20 cellular contexts compared by ENCODE assay signal in genomic region chr20:13852321-13852720, GRCh38.
"Had no signal": no experiment of that assay in that cellular context is flagged by ENCODE, and none has a peak within 500 bp of the region (broad histone marks: within the 10 kb centered on the region; RNA-seq: fewer than 3 reads in every experiment).

No MANE protein-coding gene starts in this region.

- H3K4me1 ChIP-seq: body of pancreas, colonic mucosa, suprapubic skin had no signal

- H3K9me3 ChIP-seq: body of pancreas, colonic mucosa, gastrocnemius medialis, heart left ventricle, psoas muscle, suprapubic skin, upper lobe of right lung had no signal

- H3K4me3 ChIP-seq: body of pancreas, colonic mucosa, heart left ventricle, psoas muscle, suprapubic skin, upper lobe of right lung had no signal

- H3K36me3 Mint-ChIP-seq: activated naive CD8-positive, alpha-beta T cell; immature natural killer cell had no signal

- DNase-seq: activated CD4-positive, alpha-beta T cell treated with anti-CD3 and anti-CD28 coated beads, Interleukin-2, amount 10 ng/mL, durations not matched to agents 7 days and 5 days; activated CD8-positive, alpha-beta memory T cell treated with anti-CD3 and anti-CD28 coated beads, Interleukin-2, amount 50 U/mL, for 48 hours; activated gamma-delta T cell treated with Interleukin-2 at 50 U/mL for 16 hours; activated T-cell treated with anti-CD3 and anti-CD28 coated beads, Interleukin-2, amount 50 U/mL, for 72 hours; amygdala; body of pancreas; colonic mucosa; effector CD4-positive, alpha-beta T cell; gastrocnemius medialis; heart left ventricle; immature natural killer cell; nephron progenitor cell; occipital lobe; psoas muscle; stimulated activated CD4-positive, alpha-beta T cell treated with anti-CD3 and anti-CD28 coated beads, Interleukin-15, amount 100 ng/mL, for 24 hours; stimulated activated CD4-positive, alpha-beta T cell treated with anti-CD3 and anti-CD28 coated beads, Interleukin-4, amount 100 ng/mL, for 24 hours; stimulated activated naive CD4-positive, alpha-beta T cell treated with Interleukin-2 at 50 U/mL for 16 hours; upper lobe of right lung had no signal

- H3K36me3 ChIP-seq: colonic mucosa, gastrocnemius medialis, heart left ventricle, suprapubic skin, upper lobe of right lung had no signal

- H3K9me3 Mint-ChIP-seq: activated CD4-positive, alpha-beta T cell treated with anti-CD3 and anti-CD28 coated beads, Interleukin-2, amount 10 ng/mL, durations not matched to agents 7 days and 5 days; activated T-cell treated with anti-CD3 and anti-CD28 coated beads, Interleukin-2, amount 50 U/mL, for 72 hours; immature natural killer cell; nephron progenitor cell had no signal

- H3K4me3 Mint-ChIP-seq: activated CD4-positive, alpha-beta T cell treated with anti-CD3 and anti-CD28 coated beads, Interleukin-2, amount 10 ng/mL, durations not matched to agents 7 days and 5 days; activated naive CD8-positive, alpha-beta T cell; activated T-cell treated with anti-CD3 and anti-CD28 coated beads, Interleukin-2, amount 50 U/mL, for 72 hours; immature natural killer cell; nephron progenitor cell had no signal

- ATAC-seq: activated T-cell treated with anti-CD3 and anti-CD28 coated beads, Interleukin-2, amount 50 U/mL, for 72 hours; body of pancreas; gastrocnemius medialis; heart left ventricle; upper lobe of right lung had no signal

- H3K27ac ChIP-seq: body of pancreas, colonic mucosa, psoas muscle, suprapubic skin, upper lobe of right lung had no signal

- H3K27ac Mint-ChIP-seq: activated CD4-positive, alpha-beta T cell treated with anti-CD3 and anti-CD28 coated beads, Interleukin-2, amount 10 ng/mL, durations not matched to agents 7 days and 5 days; activated naive CD8-positive, alpha-beta T cell; activated T-cell treated with anti-CD3 and anti-CD28 coated beads, Interleukin-2, amount 50 U/mL, for 72 hours; immature natural killer cell; nephron progenitor cell had no signal

- H3K27me3 ChIP-seq: body of pancreas, colonic mucosa, gastrocnemius medialis, heart left ventricle, suprapubic skin, upper lobe of right lung had no signal

- H3K4me1 Mint-ChIP-seq: activated CD4-positive, alpha-beta T cell treated with anti-CD3 and anti-CD28 coated beads, Interleukin-2, amount 10 ng/mL, durations not matched to agents 7 days and 5 days; immature natural killer cell; nephron progenitor cell had no signal
